In the genomic region with DNA sequence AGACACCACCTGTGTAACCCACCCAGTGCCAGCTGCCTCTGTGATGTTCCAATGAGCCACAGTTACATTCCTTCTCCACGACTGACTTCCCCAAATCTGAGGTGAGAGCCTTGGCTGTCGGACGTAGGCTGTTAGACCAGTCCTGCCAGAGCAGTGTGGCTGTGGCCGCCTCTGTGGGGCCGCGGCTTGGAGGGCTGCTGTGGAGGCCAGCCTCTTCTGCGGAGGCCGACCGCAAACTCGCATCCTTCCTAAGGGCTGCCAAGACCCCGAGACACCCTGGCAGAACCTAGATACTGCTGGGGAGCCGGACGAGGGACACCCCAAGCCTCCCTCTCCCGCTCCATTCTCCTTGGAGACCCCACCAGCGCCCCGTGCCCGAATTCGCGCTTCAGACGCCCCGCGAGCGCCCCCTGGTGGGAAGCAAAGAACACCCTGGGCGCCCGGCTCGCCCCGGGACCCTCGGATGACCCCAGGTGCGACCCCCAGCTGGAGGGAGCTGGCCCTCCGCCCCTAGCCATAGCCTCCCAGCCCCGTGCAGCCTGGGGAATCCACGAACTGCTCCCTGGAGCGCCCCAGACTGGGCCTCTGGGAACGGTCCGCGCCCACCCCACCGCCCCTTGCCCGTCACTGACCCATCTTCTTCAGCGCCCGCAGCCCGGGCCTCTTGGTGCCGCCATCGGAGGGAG, we compare ENCODE assay signal across 1 cellular context.
TF ChIP-seq lines count a peak whose summit lies in the region.

No MANE protein-coding gene starts in this region.

TF ChIP-seq in GM23338, 12 proteins besides CTCF, POLR2A, EP300 and RAD21 (continued from another document):
- TF ChIP-seq, protein P1, sequence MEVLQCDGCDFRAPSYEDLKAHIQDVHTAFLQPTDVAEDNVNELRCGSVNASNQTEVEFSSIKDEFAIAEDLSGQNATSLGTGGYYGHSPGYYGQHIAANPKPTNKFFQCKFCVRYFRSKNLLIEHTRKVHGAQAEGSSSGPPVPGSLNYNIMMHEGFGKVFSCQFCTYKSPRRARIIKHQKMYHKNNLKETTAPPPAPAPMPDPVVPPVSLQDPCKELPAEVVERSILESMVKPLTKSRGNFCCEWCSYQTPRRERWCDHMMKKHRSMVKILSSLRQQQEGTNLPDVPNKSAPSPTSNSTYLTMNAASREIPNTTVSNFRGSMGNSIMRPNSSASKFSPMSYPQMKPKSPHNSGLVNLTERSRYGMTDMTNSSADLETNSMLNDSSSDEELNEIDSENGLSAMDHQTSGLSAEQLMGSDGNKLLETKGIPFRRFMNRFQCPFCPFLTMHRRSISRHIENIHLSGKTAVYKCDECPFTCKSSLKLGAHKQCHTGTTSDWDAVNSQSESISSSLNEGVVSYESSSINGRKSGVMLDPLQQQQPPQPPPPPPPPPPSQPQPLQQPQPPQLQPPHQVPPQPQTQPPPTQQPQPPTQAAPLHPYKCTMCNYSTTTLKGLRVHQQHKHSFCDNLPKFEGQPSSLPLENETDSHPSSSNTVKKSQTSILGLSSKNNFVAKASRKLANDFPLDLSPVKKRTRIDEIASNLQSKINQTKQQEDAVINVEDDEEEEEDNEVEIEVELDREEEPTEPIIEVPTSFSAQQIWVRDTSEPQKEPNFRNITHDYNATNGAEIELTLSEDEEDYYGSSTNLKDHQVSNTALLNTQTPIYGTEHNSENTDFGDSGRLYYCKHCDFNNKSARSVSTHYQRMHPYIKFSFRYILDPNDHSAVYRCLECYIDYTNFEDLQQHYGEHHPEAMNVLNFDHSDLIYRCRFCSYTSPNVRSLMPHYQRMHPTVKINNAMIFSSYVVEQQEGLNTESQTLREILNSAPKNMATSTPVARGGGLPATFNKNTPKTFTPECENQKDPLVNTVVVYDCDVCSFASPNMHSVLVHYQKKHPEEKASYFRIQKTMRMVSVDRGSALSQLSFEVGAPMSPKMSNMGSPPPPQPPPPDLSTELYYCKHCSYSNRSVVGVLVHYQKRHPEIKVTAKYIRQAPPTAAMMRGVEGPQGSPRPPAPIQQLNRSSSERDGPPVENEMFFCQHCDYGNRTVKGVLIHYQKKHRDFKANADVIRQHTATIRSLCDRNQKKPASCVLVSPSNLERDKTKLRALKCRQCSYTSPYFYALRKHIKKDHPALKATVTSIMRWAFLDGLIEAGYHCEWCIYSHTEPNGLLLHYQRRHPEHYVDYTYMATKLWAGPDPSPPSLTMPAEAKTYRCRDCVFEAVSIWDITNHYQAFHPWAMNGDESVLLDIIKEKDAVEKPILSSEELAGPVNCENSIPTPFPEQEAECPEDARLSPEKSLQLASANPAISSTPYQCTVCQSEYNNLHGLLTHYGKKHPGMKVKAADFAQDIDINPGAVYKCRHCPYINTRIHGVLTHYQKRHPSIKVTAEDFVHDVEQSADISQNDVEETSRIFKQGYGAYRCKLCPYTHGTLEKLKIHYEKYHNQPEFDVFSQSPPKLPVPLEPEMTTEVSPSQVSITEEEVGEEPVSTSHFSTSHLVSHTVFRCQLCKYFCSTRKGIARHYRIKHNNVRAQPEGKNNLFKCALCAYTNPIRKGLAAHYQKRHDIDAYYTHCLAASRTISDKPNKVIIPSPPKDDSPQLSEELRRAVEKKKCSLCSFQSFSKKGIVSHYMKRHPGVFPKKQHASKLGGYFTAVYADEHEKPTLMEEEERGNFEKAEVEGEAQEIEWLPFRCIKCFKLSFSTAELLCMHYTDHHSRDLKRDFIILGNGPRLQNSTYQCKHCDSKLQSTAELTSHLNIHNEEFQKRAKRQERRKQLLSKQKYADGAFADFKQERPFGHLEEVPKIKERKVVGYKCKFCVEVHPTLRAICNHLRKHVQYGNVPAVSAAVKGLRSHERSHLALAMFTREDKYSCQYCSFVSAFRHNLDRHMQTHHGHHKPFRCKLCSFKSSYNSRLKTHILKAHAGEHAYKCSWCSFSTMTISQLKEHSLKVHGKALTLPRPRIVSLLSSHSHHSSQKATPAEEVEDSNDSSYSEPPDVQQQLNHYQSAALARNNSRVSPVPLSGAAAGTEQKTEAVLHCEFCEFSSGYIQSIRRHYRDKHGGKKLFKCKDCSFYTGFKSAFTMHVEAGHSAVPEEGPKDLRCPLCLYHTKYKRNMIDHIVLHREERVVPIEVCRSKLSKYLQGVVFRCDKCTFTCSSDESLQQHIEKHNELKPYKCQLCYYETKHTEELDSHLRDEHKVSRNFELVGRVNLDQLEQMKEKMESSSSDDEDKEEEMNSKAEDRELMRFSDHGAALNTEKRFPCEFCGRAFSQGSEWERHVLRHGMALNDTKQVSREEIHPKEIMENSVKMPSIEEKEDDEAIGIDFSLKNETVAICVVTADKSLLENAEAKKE (CRISPR knock-in tag; IDR thresholded peaks at IDR 0.05), result no peak
- TF ChIP-seq EZH2 (IDR thresholded peaks at IDR 0.05; ENCODE audit: low read depth, unreplicated experiment), result no peak
TF ChIP-seq in GM23338: peak in this region for 0.
